In genomic region chr9:126804198-126804695, GRCh38 we compare ENCODE assay signal across 8 cellular contexts. TPM values are rescaled to one million over a fixed set of nuclear protein-coding genes. Genes with fewer than 3 reads are reported as not detected.
DNase-seq lines count a peak whose midpoint lies in the region; ATAC-seq and TF ChIP-seq lines count a peak whose summit lies in the region.

No MANE protein-coding gene starts in this region.

- H3K4me1 Mint-ChIP-seq in activated T-helper 1 cell treated with anti-CD3 and anti-CD28 coated beads, Interleukin-12 subunit alpha, Interleukin-12 subunit beta, Interleukin-2, Interleukin-4 antibody, amounts not matched to agents 30 ng/mL and 10 ng/mL and 1 ng/mL, durations not matched to agents 14 hours and 24 hours and 36 hours (ENCODE audit: low read depth): peaks cover 27% of the 10 kb centered on the region
- peaks cover 33% of the 10 kb centered on the region for H3K4me1 Mint-ChIP-seq in stimulated activated effector memory CD8-positive, alpha-beta T cell treated with anti-CD3 and anti-CD28 coated beads, Interleukin-12 subunit alpha, Interleukin-12 subunit beta, amount 100 ng/mL, for 72 hours

- peak overlapping the region; percentile 92 for H3K4me3 Mint-ChIP-seq in activated T-helper 1 cell treated with anti-CD3 and anti-CD28 coated beads, Interleukin-12 subunit alpha, Interleukin-12 subunit beta, Interleukin-2, Interleukin-4 antibody, amounts not matched to agents 30 ng/mL and 10 ng/mL and 1 ng/mL, durations not matched to agents 14 hours and 24 hours and 36 hours
- peak overlapping the region; percentile 90 for H3K4me3 Mint-ChIP-seq in stimulated activated effector memory CD8-positive, alpha-beta T cell treated with anti-CD3 and anti-CD28 coated beads, Interleukin-12 subunit alpha, Interleukin-12 subunit beta, amount 100 ng/mL, for 72 hours

- ATAC-seq in stimulated activated effector memory CD8-positive, alpha-beta T cell treated with anti-CD3 and anti-CD28 coated beads, Interleukin-12 subunit alpha, Interleukin-12 subunit beta, amount 100 ng/mL, for 72 hours: no peak
- ATAC-seq in GM19035 (IDR thresholded peaks at IDR 0.05; ENCODE audit: unreplicated experiment): no peak

- peak overlapping the region; percentile 88 for H3K27ac Mint-ChIP-seq in activated T-helper 1 cell treated with anti-CD3 and anti-CD28 coated beads, Interleukin-12 subunit alpha, Interleukin-12 subunit beta, Interleukin-2, Interleukin-4 antibody, amounts not matched to agents 30 ng/mL and 10 ng/mL and 1 ng/mL, durations not matched to agents 14 hours and 24 hours and 36 hours
- H3K27ac Mint-ChIP-seq in stimulated activated effector memory CD8-positive, alpha-beta T cell treated with anti-CD3 and anti-CD28 coated beads, Interleukin-12 subunit alpha, Interleukin-12 subunit beta, amount 100 ng/mL, for 72 hours: peak overlapping the region; percentile 98

- intact Hi-C loops in activated T-helper 1 cell treated with anti-CD3 and anti-CD28 coated beads, Interleukin-12 subunit alpha, Interleukin-12 subunit beta, Interleukin-2, Interleukin-4 antibody, amounts not matched to agents 30 ng/mL and 10 ng/mL and 1 ng/mL, durations not matched to agents 14 hours and 24 hours and 36 hours (cut with micrococcal nuclease): loop anchor here (1.0 to 2.0 kb wide), 3 partner anchors 57 to 287 kb away; partner anchors contain the start of gene ZBTB34

- H3K27me3 Mint-ChIP-seq in activated T-helper 1 cell treated with anti-CD3 and anti-CD28 coated beads, Interleukin-12 subunit alpha, Interleukin-12 subunit beta, Interleukin-2, Interleukin-4 antibody, amounts not matched to agents 30 ng/mL and 10 ng/mL and 1 ng/mL, durations not matched to agents 14 hours and 24 hours and 36 hours (ENCODE audit: insufficient read depth): peaks cover 2% of the 10 kb centered on the region

- peaks cover 8% of the 10 kb centered on the region for H3K36me3 Mint-ChIP-seq in activated T-helper 1 cell treated with anti-CD3 and anti-CD28 coated beads, Interleukin-12 subunit alpha, Interleukin-12 subunit beta, Interleukin-2, Interleukin-4 antibody, amounts not matched to agents 30 ng/mL and 10 ng/mL and 1 ng/mL, durations not matched to agents 14 hours and 24 hours and 36 hours (ENCODE audit: low read depth)
- H3K36me3 Mint-ChIP-seq in stimulated activated effector memory CD8-positive, alpha-beta T cell treated with anti-CD3 and anti-CD28 coated beads, Interleukin-12 subunit alpha, Interleukin-12 subunit beta, amount 100 ng/mL, for 72 hours: peaks cover 50% of the 10 kb centered on the region

- H3K4me3 ChIP-seq in HFF-Myc (replicated peaks; ENCODE audit: low read depth, low read length) (peak overlapping the region; percentile 83), iPS-11a (ENCODE audit: low read depth, low read length) (peak overlapping the region; percentile 84)

- no peaks in the 10 kb centered on the region for H3K9me3 Mint-ChIP-seq in activated T-helper 1 cell treated with anti-CD3 and anti-CD28 coated beads, Interleukin-12 subunit alpha, Interleukin-12 subunit beta, Interleukin-2, Interleukin-4 antibody, amounts not matched to agents 30 ng/mL and 10 ng/mL and 1 ng/mL, durations not matched to agents 14 hours and 24 hours and 36 hours
- peaks cover 2% of the 10 kb centered on the region for H3K9me3 Mint-ChIP-seq in stimulated activated effector memory CD8-positive, alpha-beta T cell treated with anti-CD3 and anti-CD28 coated beads, Interleukin-12 subunit alpha, Interleukin-12 subunit beta, amount 100 ng/mL, for 72 hours

- DNase-seq in HFF-Myc (ENCODE audit: extremely low read depth, low read depth) (no peak), NCI-H1694 (lab: John Stamatoyannopoulos, UW) (no peak), putamen (ENCODE audit: low spot score) (no peak), NCI-H748 (lab: John Stamatoyannopoulos, UW; ENCODE audit: unreplicated experiment) (no peak)
- no peak for DNase-seq in activated T-helper 1 cell treated with anti-CD3 and anti-CD28 coated beads, Interleukin-12 subunit alpha, Interleukin-12 subunit beta, Interleukin-2, Interleukin-4 antibody, amounts not matched to agents 30 ng/mL and 10 ng/mL and 1 ng/mL, durations not matched to agents 14 hours and 24 hours and 36 hours (ENCODE audit: low spot score)
- DNase-seq in stimulated activated effector memory CD8-positive, alpha-beta T cell treated with anti-CD3 and anti-CD28 coated beads, Interleukin-12 subunit alpha, Interleukin-12 subunit beta, amount 100 ng/mL, for 72 hours (ENCODE audit: low spot score in 2 of 2): no peak

- no peak for TF ChIP-seq CTCF in HFF-Myc (IDR thresholded peaks at IDR 0.05; ENCODE audit: low read depth, low read length, missing control alignments)

RNA-seq across cellular contexts. Expression of gene ZBTB43, which starts 0.6 kb away (rescaled TPM):
- 11.6 and 21.2 TPM in 2 replicates for total RNA-seq in activated T-helper 1 cell treated with anti-CD3 and anti-CD28 coated beads, Interleukin-12 subunit alpha, Interleukin-12 subunit beta, Interleukin-2, Interleukin-4 antibody, amounts not matched to agents 30 ng/mL and 10 ng/mL and 1 ng/mL, durations not matched to agents 14 hours and 24 hours and 36 hours

RNA-seq across cellular contexts. Expression of gene ZBTB34, which starts 56.2 kb away (rescaled TPM):
- total RNA-seq in activated T-helper 1 cell treated with anti-CD3 and anti-CD28 coated beads, Interleukin-12 subunit alpha, Interleukin-12 subunit beta, Interleukin-2, Interleukin-4 antibody, amounts not matched to agents 30 ng/mL and 10 ng/mL and 1 ng/mL, durations not matched to agents 14 hours and 24 hours and 36 hours: 7.5 and 8.5 TPM in 2 replicates
